27 cellular contexts compared by ENCODE assay signal in genomic region chr1:77986810-77987209, GRCh38. TPM values are rescaled to one million over a fixed set of nuclear protein-coding genes. Genes with fewer than 3 reads are reported as not detected.
DNase-seq lines count a peak whose midpoint lies in the region; ATAC-seq and TF ChIP-seq lines count a peak whose summit lies in the region.
"Had no signal": no experiment of that assay in that cellular context is flagged by ENCODE, and none has a peak within 500 bp of the region (broad histone marks: within the 10 kb centered on the region; RNA-seq: fewer than 3 reads in every experiment).

No MANE protein-coding gene starts in this region.

- POLR2A ChIA-PET in activated CD8-positive, alpha-beta T cell treated with anti-CD3 and anti-CD28 coated beads for 36 hours (lab: Charles Lee): interaction anchor here (2.4 to 2.9 kb wide), 3 partner anchors 9 to 17 kb away, joined by 5 to 13 read pairs (median 10); partner anchors contain the start of genes DNAJB4 and FUBP1
- POLR2A ChIA-PET in activated CD8-positive, alpha-beta T cell treated with anti-CD3 and anti-CD28 coated beads, Interleukin-2, amount 10 ng/mL, durations not matched to agents 7 days and 5 days (lab: Charles Lee): interaction anchor here (2.0 kb wide), 1 partner anchor 17 kb away, joined by 9 read pairs; the partner anchor contains the start of gene DNAJB4

- no peak overlapping the region for H3K4me3 Mint-ChIP-seq in activated CD8-positive, alpha-beta T cell treated with anti-CD3 and anti-CD28 coated beads for 36 hours
- no peak overlapping the region for H3K4me3 Mint-ChIP-seq in activated CD8-positive, alpha-beta T cell treated with anti-CD3 and anti-CD28 coated beads, Interleukin-2, amount 10 ng/mL, durations not matched to agents 7 days and 5 days
- H3K4me3 Mint-ChIP-seq: brain; memory B cell; neural progenitor cell; stimulated activated memory B cell treated with anti-CD40 and anti-IgM and Interleukin-4, amounts not matched to agents 10 μg/mL and 1 μg/mL and 100 μg/mL, for 72 hours had no signal

- no peak overlapping the region for H3K4me3 ChIP-seq in NB4 (ENCODE audit: low read depth, low read length)
- H3K4me3 ChIP-seq: BLaER1, neural progenitor cell, prostate gland had no signal

- peaks cover 32% of the 10 kb centered on the region for H3K36me3 Mint-ChIP-seq in activated CD8-positive, alpha-beta T cell treated with anti-CD3 and anti-CD28 coated beads for 36 hours (ENCODE audit: low read depth)
- peaks cover 26% of the 10 kb centered on the region for H3K36me3 Mint-ChIP-seq in activated CD8-positive, alpha-beta T cell treated with anti-CD3 and anti-CD28 coated beads, Interleukin-2, amount 10 ng/mL, durations not matched to agents 7 days and 5 days (ENCODE audit: low read depth)

- H3K27me3 Mint-ChIP-seq in activated CD8-positive, alpha-beta T cell treated with anti-CD3 and anti-CD28 coated beads for 36 hours: no peaks in the 10 kb centered on the region
- H3K27me3 Mint-ChIP-seq in activated CD8-positive, alpha-beta T cell treated with anti-CD3 and anti-CD28 coated beads, Interleukin-2, amount 10 ng/mL, durations not matched to agents 7 days and 5 days (ENCODE audit: low read depth): no peaks in the 10 kb centered on the region
- H3K27me3 Mint-ChIP-seq: brain; memory B cell; stimulated activated memory B cell treated with anti-CD40 and anti-IgM and Interleukin-4, amounts not matched to agents 10 μg/mL and 1 μg/mL and 100 μg/mL, for 72 hours had no signal

- peak; percentile 61 for DNase-seq in activated CD8-positive, alpha-beta T cell treated with anti-CD3 and anti-CD28 coated beads for 36 hours
- DNase-seq in activated CD8-positive, alpha-beta T cell treated with anti-CD3 and anti-CD28 coated beads, Interleukin-2, amount 10 ng/mL, durations not matched to agents 7 days and 5 days: no peak
- peak; percentile 45 for DNase-seq in NB4 (ENCODE audit: low read depth)
- DNase-seq in kidney tubule cell (ENCODE audit: low spot score): peak; percentile 51
- DNase-seq in cardiac septum (ENCODE audit: low spot score): no peak
- DNase-seq: ACHN; activated CD4-positive, CD25-positive, alpha-beta regulatory T cell treated with anti-CD3 and anti-CD28 coated beads, Interleukin-2, amount 50 U/mL, for 72 hours; DND-41; effector memory CD4-positive, alpha-beta T cell; foreskin melanocyte; left colon; NCI-H1417; NCI-H2081 treated with DMSO at 0.1 percent for 48 hours; NCI-H345; NCI-H774; OCI-M1; SW 1271; T1000 had no signal

- peaks cover 58% of the 10 kb centered on the region for H3K4me1 Mint-ChIP-seq in activated CD8-positive, alpha-beta T cell treated with anti-CD3 and anti-CD28 coated beads for 36 hours (ENCODE audit: low read depth)
- peaks cover 17% of the 10 kb centered on the region for H3K4me1 Mint-ChIP-seq in activated CD8-positive, alpha-beta T cell treated with anti-CD3 and anti-CD28 coated beads, Interleukin-2, amount 10 ng/mL, durations not matched to agents 7 days and 5 days (ENCODE audit: low read depth)

- no peak for TF ChIP-seq CTCF in activated CD8-positive, alpha-beta T cell treated with anti-CD3 and anti-CD28 coated beads for 36 hours (IDR thresholded peaks at IDR 0.05)
- TF ChIP-seq CTCF in NB4 (IDR thresholded peaks at IDR 0.05; ENCODE audit: low read depth, low read length): no peak

- intact Hi-C loops in activated CD8-positive, alpha-beta T cell treated with anti-CD3 and anti-CD28 coated beads for 36 hours (cut with micrococcal nuclease): no loop called here
- intact Hi-C loops in cardiac septum (cut with DNase I): no loop called here

- H3K9me3 Mint-ChIP-seq in activated CD8-positive, alpha-beta T cell treated with anti-CD3 and anti-CD28 coated beads for 36 hours: no peaks in the 10 kb centered on the region
- no peaks in the 10 kb centered on the region for H3K9me3 Mint-ChIP-seq in activated CD8-positive, alpha-beta T cell treated with anti-CD3 and anti-CD28 coated beads, Interleukin-2, amount 10 ng/mL, durations not matched to agents 7 days and 5 days (ENCODE audit: insufficient read depth)
- H3K9me3 Mint-ChIP-seq: brain; memory B cell; neural progenitor cell; stimulated activated memory B cell treated with anti-CD40 and anti-IgM and Interleukin-4, amounts not matched to agents 10 μg/mL and 1 μg/mL and 100 μg/mL, for 72 hours had no signal

- CTCF ChIA-PET in activated CD8-positive, alpha-beta T cell treated with anti-CD3 and anti-CD28 coated beads for 36 hours (lab: Charles Lee): no interaction called here
- CTCF ChIA-PET in activated CD8-positive, alpha-beta T cell treated with anti-CD3 and anti-CD28 coated beads, Interleukin-2, amount 10 ng/mL, durations not matched to agents 7 days and 5 days (lab: Charles Lee): interaction anchor here (1.3 kb wide), 1 partner anchor 8 kb away, joined by 4 read pairs; the partner anchor contains the start of gene FUBP1

- ATAC-seq in activated CD8-positive, alpha-beta T cell treated with anti-CD3 and anti-CD28 coated beads for 36 hours: peak; percentile 94
- ATAC-seq in activated CD8-positive, alpha-beta T cell treated with anti-CD3 and anti-CD28 coated beads, Interleukin-2, amount 10 ng/mL, durations not matched to agents 7 days and 5 days: no peak
- ATAC-seq in HG02798 (IDR thresholded peaks at IDR 0.05; ENCODE audit: poor library complexity, unreplicated experiment) (peak; percentile 19), HG02981 (IDR thresholded peaks at IDR 0.05; ENCODE audit: unreplicated experiment) (no peak)
- ATAC-seq: left colon; Right ventricle myocardium inferior; stimulated activated memory B cell treated with anti-CD40 and anti-IgM and Interleukin-4, amounts not matched to agents 10 μg/mL and 1 μg/mL and 100 μg/mL, for 72 hours had no signal

- no peak for TF ChIP-seq POLR2A in NB4 (IDR thresholded peaks at IDR 0.05; ENCODE audit: extremely low read depth, insufficient read length)

- H3K27ac Mint-ChIP-seq in activated CD8-positive, alpha-beta T cell treated with anti-CD3 and anti-CD28 coated beads for 36 hours: peak overlapping the region; percentile 27
- H3K27ac Mint-ChIP-seq in activated CD8-positive, alpha-beta T cell treated with anti-CD3 and anti-CD28 coated beads, Interleukin-2, amount 10 ng/mL, durations not matched to agents 7 days and 5 days: no peak overlapping the region
- H3K27ac Mint-ChIP-seq: brain; neural progenitor cell; stimulated activated memory B cell treated with anti-CD40 and anti-IgM and Interleukin-4, amounts not matched to agents 10 μg/mL and 1 μg/mL and 100 μg/mL, for 72 hours had no signal

RNA-seq across cellular contexts. Expression of gene FUBP1, which starts 7.9 kb away (rescaled TPM):
- 100 to 1,000 TPM; 256 to 257 TPM for total RNA-seq in activated CD8-positive, alpha-beta T cell treated with anti-CD3 and anti-CD28 coated beads for 36 hours
- 100 to 1,000 TPM; 195 to 197 TPM for total RNA-seq in activated CD8-positive, alpha-beta T cell treated with anti-CD3 and anti-CD28 coated beads, Interleukin-2, amount 10 ng/mL, durations not matched to agents 7 days and 5 days
- 80.0 TPM for total RNA-seq in cardiac septum

RNA-seq across cellular contexts. Expression of gene DNAJB4, which starts 17.9 kb away (rescaled TPM):
- total RNA-seq in activated CD8-positive, alpha-beta T cell treated with anti-CD3 and anti-CD28 coated beads for 36 hours: 10 to 100 TPM in 1 of 2 experiments, 1 to 10 TPM in 1; 9.7 to 12.0 TPM
- total RNA-seq in activated CD8-positive, alpha-beta T cell treated with anti-CD3 and anti-CD28 coated beads, Interleukin-2, amount 10 ng/mL, durations not matched to agents 7 days and 5 days: 10 to 100 TPM in 1 of 2 experiments, 1 to 10 TPM in 1; 9.4 to 10.5 TPM
- total RNA-seq in cardiac septum: 140 TPM

RNA-seq across cellular contexts. Expression of gene GIPC2, which starts 59.0 kb away (rescaled TPM):
- under 1 TPM; 0.18 to 0.41 TPM for total RNA-seq in activated CD8-positive, alpha-beta T cell treated with anti-CD3 and anti-CD28 coated beads for 36 hours
- under 1 TPM; 0.34 to 0.37 TPM for total RNA-seq in activated CD8-positive, alpha-beta T cell treated with anti-CD3 and anti-CD28 coated beads, Interleukin-2, amount 10 ng/mL, durations not matched to agents 7 days and 5 days
- total RNA-seq in cardiac septum: 4.0 TPM

Comparison
In these comparisons a context has a peak if more than half of its experiments do, and no peak if none do; other contexts are left out.
1. ATAC-seq: peak in activated CD8-positive, alpha-beta T cell treated with anti-CD3 and anti-CD28 coated beads for 36 hours (single experiment) and HG02798 (single experiment); none in activated CD8-positive, alpha-beta T cell treated with anti-CD3 and anti-CD28 coated beads, Interleukin-2, amount 10 ng/mL, durations not matched to agents 7 days and 5 days (single experiment) and HG02981 (single experiment).
2. DNase-seq: peak in activated CD8-positive, alpha-beta T cell treated with anti-CD3 and anti-CD28 coated beads for 36 hours (single experiment), NB4 (single experiment) and kidney tubule cell (single experiment); none in activated CD8-positive, alpha-beta T cell treated with anti-CD3 and anti-CD28 coated beads, Interleukin-2, amount 10 ng/mL, durations not matched to agents 7 days and 5 days (single experiment) and cardiac septum (single experiment).
3. RNA of gene DNAJB4, which starts 17.9 kb away (total RNA-seq): 140 TPM in cardiac septum (single experiment); 9.7 to 12.0 TPM in activated CD8-positive, alpha-beta T cell treated with anti-CD3 and anti-CD28 coated beads for 36 hours and 9.4 to 10.5 TPM in activated CD8-positive, alpha-beta T cell treated with anti-CD3 and anti-CD28 coated beads, Interleukin-2, amount 10 ng/mL, durations not matched to agents 7 days and 5 days; every median in the first group is over 10 times any median in the second.